ENCODE assay signal across 14 cellular contexts in the genomic region with DNA sequence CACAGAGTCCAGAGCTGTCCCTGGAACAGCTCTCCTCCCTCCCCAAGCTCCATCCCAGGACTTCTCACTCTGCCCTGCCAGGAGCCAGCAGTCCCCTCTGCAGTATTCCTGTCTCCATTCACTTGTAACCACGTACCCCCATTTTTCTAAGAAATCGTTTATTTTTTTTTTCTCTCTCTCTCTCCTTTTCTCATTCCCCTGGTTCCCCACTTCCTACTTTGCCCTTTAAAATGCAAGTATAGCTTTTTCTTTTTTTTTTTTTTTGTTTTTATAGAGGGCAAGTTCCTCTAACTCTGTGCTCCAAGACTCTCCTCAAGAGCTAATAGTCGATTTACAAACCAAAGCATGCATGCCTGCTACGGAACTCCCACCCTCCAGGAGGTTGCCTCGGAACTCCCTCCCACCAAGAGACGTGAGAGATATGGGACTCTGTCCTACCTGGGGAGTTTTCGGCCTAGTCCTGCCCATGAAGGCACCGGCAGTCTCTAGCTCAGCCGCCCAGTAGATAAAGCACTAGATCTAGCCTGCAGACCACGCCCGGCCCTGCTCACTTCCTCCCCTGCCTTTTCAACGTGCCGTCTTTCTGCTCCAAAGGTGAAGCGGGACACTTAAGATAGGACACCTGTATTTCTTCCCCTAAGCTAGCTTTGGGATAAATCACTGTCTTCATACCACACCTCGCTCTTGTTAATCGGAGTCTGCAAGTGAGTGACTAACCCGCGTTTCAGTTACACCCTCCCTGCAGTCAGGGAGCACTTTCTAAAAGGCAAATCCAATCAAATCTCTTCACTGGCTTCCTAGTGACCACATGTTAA. TPM values are rescaled to one million over a fixed set of nuclear protein-coding genes. Genes with fewer than 3 reads are reported as not detected.
A peak's percentile ranks its signal among the peaks of the same experiment; 100 is the strongest.
DNase-seq lines count a peak whose midpoint lies in the region; ATAC-seq and TF ChIP-seq lines count a peak whose summit lies in the region.
"Had no signal": no experiment of that assay in that cellular context is flagged by ENCODE, and none has a peak within 500 bp of the region (broad histone marks: within the 10 kb centered on the region; RNA-seq: fewer than 3 reads in every experiment).

No MANE protein-coding gene starts in this region.

- CTCF ChIA-PET in activated B cell treated with CpG ODN at 0.5 μM for 24 hours (lab: Charles Lee) = interaction anchor here (1.9 kb wide), 1 partner anchor 160 kb away, joined by 5 read pairs; no protein-coding TSS in a partner anchor

- no peaks in the 10 kb centered on the region for H3K36me3 Mint-ChIP-seq in activated B cell treated with CpG ODN at 0.5 μM for 24 hours (ENCODE audit: low read depth)

- ATAC-seq in activated B cell treated with CpG ODN at 0.5 μM for 24 hours (ENCODE audit: low read depth) (peak; percentile 86), foreskin keratinocyte (peak; percentile 64), HG03571 (IDR thresholded peaks at IDR 0.05; ENCODE audit: unreplicated experiment) (no peak), GM21515 (IDR thresholded peaks at IDR 0.05; ENCODE audit: unreplicated experiment) (no peak), GM21423 (IDR thresholded peaks at IDR 0.05; ENCODE audit: unreplicated experiment) (no peak)

- DNase-seq in AML-193 (lab: John Stamatoyannopoulos, UW) (peak; percentile 8 to 25), activated B cell treated with CpG ODN at 0.5 μM for 24 hours (peak; percentile 16), foreskin keratinocyte (peak; percentile 45 to 49), middle frontal gyrus (ENCODE audit: extremely low spot score, low spot score) (no peak)
- DNase-seq: dorsolateral prefrontal cortex; NCI-H2227 treated with DMSO at 0.1 percent for 48 hours; SK-N-SH; stimulated activated CD4-positive, alpha-beta T cell treated with anti-CD3 and anti-CD28 coated beads, Interleukin-15, amount 100 ng/mL, for 24 hours had no signal

- intact Hi-C loops in activated B cell treated with CpG ODN at 0.5 μM for 24 hours (cut with micrococcal nuclease) = loop anchor here (5.0 kb wide), 1 partner anchor 39 kb away; no protein-coding TSS in a partner anchor

- H3K4me3 Mint-ChIP-seq in activated B cell treated with CpG ODN at 0.5 μM for 24 hours = peak overlapping the region; percentile 91
- H3K4me3 Mint-ChIP-seq: activated T-helper 1 cell treated with anti-CD3 and anti-CD28 coated beads, Interleukin-12 subunit alpha, Interleukin-12 subunit beta, Interleukin-2, Interleukin-4 antibody, amounts not matched to agents 30 ng/mL and 10 ng/mL and 1 ng/mL, durations not matched to agents 14 hours and 24 hours and 36 hours had no signal

- H3K27ac Mint-ChIP-seq in activated B cell treated with CpG ODN at 0.5 μM for 24 hours = peak overlapping the region; percentile 82
- H3K27ac Mint-ChIP-seq: activated T-helper 1 cell treated with anti-CD3 and anti-CD28 coated beads, Interleukin-12 subunit alpha, Interleukin-12 subunit beta, Interleukin-2, Interleukin-4 antibody, amounts not matched to agents 30 ng/mL and 10 ng/mL and 1 ng/mL, durations not matched to agents 14 hours and 24 hours and 36 hours had no signal

- H3K4me1 Mint-ChIP-seq in activated B cell treated with CpG ODN at 0.5 μM for 24 hours = peaks cover 13% of the 10 kb centered on the region

- no peak overlapping the region for H3K27ac ChIP-seq in HUES6 (ENCODE audit: low read depth, low read length)
- H3K27ac ChIP-seq in foreskin keratinocyte = no peak overlapping the region
- H3K27ac ChIP-seq: dorsolateral prefrontal cortex had no signal

- POLR2A ChIA-PET in activated B cell treated with CpG ODN at 0.5 μM for 24 hours (lab: Charles Lee) = interaction anchor here (0.6 to 1.2 kb wide), 6 partner anchors 9 to 405 kb away, joined by 3 to 5 read pairs (median 4); partner anchors contain the start of genes PARK7, PER3 and TNFRSF9

- H3K9me3 Mint-ChIP-seq in activated B cell treated with CpG ODN at 0.5 μM for 24 hours = no peaks in the 10 kb centered on the region
- H3K9me3 Mint-ChIP-seq: activated T-helper 1 cell treated with anti-CD3 and anti-CD28 coated beads, Interleukin-12 subunit alpha, Interleukin-12 subunit beta, Interleukin-2, Interleukin-4 antibody, amounts not matched to agents 30 ng/mL and 10 ng/mL and 1 ng/mL, durations not matched to agents 14 hours and 24 hours and 36 hours had no signal

- H3K27me3 ChIP-seq in HUES6 (ENCODE audit: control insufficient read depth, insufficient read depth, low read length) (no peaks in the 10 kb centered on the region), foreskin keratinocyte (peaks cover under 1% of the 10 kb centered on the region)

- H3K4me3 ChIP-seq in HUES6 (ENCODE audit: low read depth, low read length) = peak overlapping the region; percentile 55

- H3K9ac ChIP-seq in HUES6 (ENCODE audit: low read length) = peak overlapping the region; percentile 21
- H3K9ac ChIP-seq: SK-N-SH had no signal

- H3K27me3 Mint-ChIP-seq in activated B cell treated with CpG ODN at 0.5 μM for 24 hours = peaks cover 3% of the 10 kb centered on the region

- H3K36me3 ChIP-seq in HUES6 (ENCODE audit: control insufficient read depth, insufficient read depth, low read length) = no peaks in the 10 kb centered on the region

- TF ChIP-seq CTCF in activated B cell treated with CpG ODN at 0.5 μM for 24 hours (IDR thresholded peaks at IDR 0.05) (no peak), foreskin keratinocyte (conservative IDR thresholded peaks at IDR 0.05) (no peak)

- no peaks in the 10 kb centered on the region for H3K9me3 ChIP-seq in HUES6 (ENCODE audit: control insufficient read depth, insufficient read depth, low read depth, low read length)
- H3K9me3 ChIP-seq: SK-N-SH had no signal

- H3K4me1 ChIP-seq in HUES6 (ENCODE audit: control insufficient read depth, insufficient read depth, low read length) = peaks cover 17% of the 10 kb centered on the region
- H3K4me1 ChIP-seq in foreskin keratinocyte = no peaks in the 10 kb centered on the region

RNA-seq across cellular contexts. Expression of gene TNFRSF9, which starts 27.7 kb away (rescaled TPM):
- total RNA-seq in activated B cell treated with CpG ODN at 0.5 μM for 24 hours (2.2 and 2.5 TPM in 2 replicates), foreskin keratinocyte (0.07 and 0.14 TPM in 2 replicates)
- polyA plus RNA-seq in foreskin keratinocyte = 0.01 TPM in 1 of 2 replicates, not detected in the other
- polyA plus RNA-seq: BJ had no signal

RNA-seq across cellular contexts. Expression of gene PARK7, which starts 48.6 kb away (rescaled TPM):
- 242 and 281 TPM in 2 replicates for total RNA-seq in activated B cell treated with CpG ODN at 0.5 μM for 24 hours
- total RNA-seq in foreskin keratinocyte = 205 and 269 TPM in 2 replicates
- 436 and 503 TPM in 2 replicates for polyA plus RNA-seq in foreskin keratinocyte

Comparison
In these comparisons a context has a peak if more than half of its experiments do, and no peak if none do; other contexts are left out.
1. ATAC-seq: peak in activated B cell treated with CpG ODN at 0.5 μM for 24 hours (single experiment) and foreskin keratinocyte (single experiment); none in HG03571 (single experiment), GM21515 (single experiment) and GM21423 (single experiment).